In the genomic region with DNA sequence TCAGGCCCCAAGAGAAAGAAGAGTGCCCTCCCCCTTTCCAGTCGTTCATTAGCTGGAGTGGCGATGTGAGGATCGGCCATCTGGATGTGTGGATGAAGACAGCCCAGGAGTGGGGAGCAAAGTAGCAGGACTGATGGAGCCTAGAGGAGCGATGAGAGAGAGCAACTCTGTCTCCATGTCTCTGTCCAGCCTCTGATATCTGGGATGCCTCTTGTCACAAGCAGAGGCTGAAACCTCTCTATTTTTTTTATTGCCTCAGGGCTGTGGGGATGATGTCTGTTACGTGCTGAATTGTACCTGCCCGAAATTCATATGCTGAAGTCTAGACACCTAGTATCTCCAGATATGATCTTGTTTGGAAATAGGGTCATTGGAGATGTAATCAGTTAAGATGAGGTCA, we compare ENCODE assay signal across 19 cellular contexts. TPM values are rescaled to one million over a fixed set of nuclear protein-coding genes. Genes with fewer than 3 reads are reported as not detected.
DNase-seq lines count a peak whose midpoint lies in the region; ATAC-seq, FAIRE-seq and TF ChIP-seq lines count a peak whose summit lies in the region.
"Had no signal": no experiment of that assay in that cellular context is flagged by ENCODE, and none has a peak within 500 bp of the region (broad histone marks: within the 10 kb centered on the region; RNA-seq: fewer than 3 reads in every experiment).

No MANE protein-coding gene starts in this region.

- no peak for DNase-seq in Karpas-422
- peak; percentile 42 for DNase-seq in esophagus muscularis mucosa (ENCODE audit: extremely low spot score)
- peak; percentile 4 for DNase-seq in ureter (ENCODE audit: low spot score)
- DNase-seq in erythroblast (lab: John Stamatoyannopoulos, UW) = no peak
- DNase-seq in kidney = no peak
- DNase-seq: ACHN; CD4-positive, CD25-positive, alpha-beta regulatory T cell; DMS53; H9; HFFc6 had no signal

- ATAC-seq in HG03520 (IDR thresholded peaks at IDR 0.05; ENCODE audit: unreplicated experiment) = no peak
- ATAC-seq: GM12878, K562 had no signal

- no peaks in the 10 kb centered on the region for H3K27me3 ChIP-seq in DOHH2 (ENCODE audit: control insufficient read depth, low read length)
- no peaks in the 10 kb centered on the region for H3K27me3 ChIP-seq in Karpas-422 (ENCODE audit: low read length)
- peaks cover 0 to 46% (median 0%) of the 10 kb centered on the region in 4 donors for H3K27me3 ChIP-seq in esophagus muscularis mucosa
- H3K27me3 ChIP-seq: BLaER1 treated with 17β-estradiol and CSF1 and Interleukin-3, amounts not matched to agents 10 nM and 100 nM had no signal

- TF ChIP-seq EP300 in esophagus muscularis mucosa (IDR thresholded peaks at IDR 0.05) = no peak

- H3K9me2 ChIP-seq in DOHH2 (replicated peaks; ENCODE audit: control insufficient read depth, low read length) (no peaks in the 10 kb centered on the region), Karpas-422 (replicated peaks; ENCODE audit: insufficient read depth, low read length) (no peaks in the 10 kb centered on the region)

- TF ChIP-seq CTCF in DOHH2 (IDR thresholded peaks at IDR 0.05; ENCODE audit: low read depth, low read length, poor library complexity, severe bottlenecking) (no peak), esophagus muscularis mucosa (IDR thresholded peaks at IDR 0.05) (no peak), kidney (IDR thresholded peaks at IDR 0.05; ENCODE audit: borderline replicate concordance, extremely low read depth, insufficient read depth) (no peak)

- H3K27ac ChIP-seq in DOHH2 (ENCODE audit: low read depth, low read length) (peak overlapping the region; percentile 93; the same call in 1 of the 2 replicates), Karpas-422 (ENCODE audit: low read length) (peak overlapping the region; percentile 97), esophagus muscularis mucosa (replicated peaks in 1 of 4) (no peak overlapping the region), kidney (ENCODE audit: low read depth in 2 of 2, low read length in 2 of 2) (no peak overlapping the region)
- H3K27ac ChIP-seq: BLaER1 treated with 17β-estradiol and CSF1 and Interleukin-3, amounts not matched to agents 10 nM and 100 nM; HL-60 had no signal

- intact Hi-C loops in esophagus muscularis mucosa (cut with DNase I) (no loop called here), kidney (cut with DNase I) (no loop called here)

- H3K79me2 ChIP-seq in DOHH2 (ENCODE audit: control insufficient read depth, low read length) (no peaks in the 10 kb centered on the region), Karpas-422 (ENCODE audit: low read length) (no peaks in the 10 kb centered on the region)

- H3K4me2 ChIP-seq in DOHH2 (ENCODE audit: low read length) = peak overlapping the region; percentile 98
- H3K4me2 ChIP-seq in Karpas-422 (ENCODE audit: low read depth, low read length, poor library complexity, severe bottlenecking) = peak overlapping the region; percentile 87
- H3K4me2 ChIP-seq: BLaER1 treated with 17β-estradiol and CSF1 and Interleukin-3, amounts not matched to agents 10 nM and 100 nM had no signal

- no peak overlapping the region for H3K4me3 ChIP-seq in DOHH2 (ENCODE audit: low read length)
- H3K4me3 ChIP-seq in Karpas-422 (ENCODE audit: low read length) = peak overlapping the region; percentile 54
- H3K4me3 ChIP-seq in esophagus muscularis mucosa = no peak overlapping the region
- H3K4me3 ChIP-seq in kidney (ENCODE audit: low read length in 2 of 2) = no peak overlapping the region
- H3K4me3 ChIP-seq: BLaER1 treated with 17β-estradiol and CSF1 and Interleukin-3, amounts not matched to agents 10 nM and 100 nM; GM12878; K562 had no signal

- H3K9me3 ChIP-seq in DOHH2 (ENCODE audit: control insufficient read depth, insufficient read depth, low read length) = 0 out of 2 replicates have a peak, but pooled peaks cover 3% of the 10 kb centered on the region
- no peaks in the 10 kb centered on the region for H3K9me3 ChIP-seq in Karpas-422 (ENCODE audit: low read length)
- peaks cover 0 to 10% (median 3%) of the 10 kb centered on the region in 4 donors for H3K9me3 ChIP-seq in esophagus muscularis mucosa
- no peaks in the 10 kb centered on the region for H3K9me3 ChIP-seq in kidney (ENCODE audit: control insufficient read depth in 1 of 2, low read length in 2 of 2)

- H3F3A ChIP-seq in DOHH2 (ENCODE audit: control insufficient read depth, insufficient read depth) = peaks cover 19% of the 10 kb centered on the region

- peak overlapping the region; percentile 70 for H3K9ac ChIP-seq in Karpas-422 (ENCODE audit: low read length)
- H3K9ac ChIP-seq in kidney (ENCODE audit: low read length in 2 of 2) = no peak overlapping the region
- H3K9ac ChIP-seq: BLaER1 treated with 17β-estradiol and CSF1 and Interleukin-3, amounts not matched to agents 10 nM and 100 nM had no signal

- H2AFZ ChIP-seq in Karpas-422 (ENCODE audit: low read length) = no peak overlapping the region

- no peaks in the 10 kb centered on the region for H4K20me1 ChIP-seq in DOHH2 (ENCODE audit: control insufficient read depth, insufficient read depth, low read depth, low read length)
- no peaks in the 10 kb centered on the region for H4K20me1 ChIP-seq in Karpas-422 (ENCODE audit: insufficient read depth, low read depth, low read length)
- H4K20me1 ChIP-seq: BLaER1 treated with 17β-estradiol and CSF1 and Interleukin-3, amounts not matched to agents 10 nM and 100 nM had no signal

- peaks cover 48% of the 10 kb centered on the region for H3K4me1 ChIP-seq in DOHH2 (ENCODE audit: control insufficient read depth, low read length)
- peaks cover 72% of the 10 kb centered on the region for H3K4me1 ChIP-seq in Karpas-422 (ENCODE audit: low read length)
- H3K4me1 ChIP-seq in esophagus muscularis mucosa = peaks cover 0 to 6% (median 3%) of the 10 kb centered on the region in 4 donors
- H3K4me1 ChIP-seq in kidney (ENCODE audit: control insufficient read depth in 1 of 2, insufficient read depth in 1 of 2, low read depth in 1 of 2, low read length in 2 of 2) = no peaks in the 10 kb centered on the region
- H3K4me1 ChIP-seq: BLaER1 treated with 17β-estradiol and CSF1 and Interleukin-3, amounts not matched to agents 10 nM and 100 nM had no signal

- H3K36me3 ChIP-seq in DOHH2 (ENCODE audit: control insufficient read depth, low read length) (no peaks in the 10 kb centered on the region), Karpas-422 (ENCODE audit: insufficient read depth, low read length) (no peaks in the 10 kb centered on the region), esophagus muscularis mucosa (no peaks in the 10 kb centered on the region), kidney (ENCODE audit: control insufficient read depth in 1 of 2, insufficient read depth in 2 of 2, low read length in 2 of 2) (no peaks in the 10 kb centered on the region)
- H3K36me3 ChIP-seq: BLaER1 treated with 17β-estradiol and CSF1 and Interleukin-3, amounts not matched to agents 10 nM and 100 nM had no signal

- WGBS in esophagus muscularis mucosa = 78% methylated on average over 6 of the region's 6 CpGs

- no peak for FAIRE-seq in kidney (lab: Jason Lieb, UNC)
- FAIRE-seq: GM12878, GM18507, K562 had no signal

- no peak for TF ChIP-seq POLR2A in esophagus muscularis mucosa (IDR thresholded peaks at IDR 0.05; ENCODE audit: low read depth)
- no peak for TF ChIP-seq POLR2A in erythroblast (IDR thresholded peaks at IDR 0.05; ENCODE audit: low read length)

RNA-seq across cellular contexts. Expression of gene SERPINA11, which starts 2.7 kb away (rescaled TPM):
- total RNA-seq in Karpas-422 (2014; rRNA removed; shearing (Covaris generic); ENCODE audit: low replicate concordance) = 0.97 and 1.4 TPM in 2 replicates
- total RNA-seq in esophagus muscularis mucosa (not detected), ureter (not detected), kidney (not detected)
- polyA plus RNA-seq in kidney (ENCODE audit: insufficient read depth, low read depth, low replicate concordance) = not detected
- total RNA-seq: A172; CD4-positive, CD25-positive, alpha-beta regulatory T cell; Daoy; GM12878; H9; HFFc6; K562 had no signal
- polyA plus RNA-seq: CD4-positive, CD25-positive, alpha-beta regulatory T cell; K562 had no signal

RNA-seq across cellular contexts. Expression of gene SERPINA9, which starts 26.1 kb away (rescaled TPM):
- total RNA-seq in Karpas-422 (2014; rRNA removed; shearing (Covaris generic); ENCODE audit: low replicate concordance) = 164 and 182 TPM in 2 replicates
- total RNA-seq in esophagus muscularis mucosa (not detected), ureter (not detected), kidney (not detected)
- not detected for polyA plus RNA-seq in kidney (ENCODE audit: insufficient read depth, low read depth, low replicate concordance)
- total RNA-seq: A172; CD4-positive, CD25-positive, alpha-beta regulatory T cell; GM12878; H9; HFFc6; K562 had no signal
- polyA plus RNA-seq: CD4-positive, CD25-positive, alpha-beta regulatory T cell; K562 had no signal

RNA-seq across cellular contexts. Expression of gene SERPINA12, which starts 59.3 kb away (rescaled TPM):
- not detected in 2 replicates for total RNA-seq in Karpas-422 (2014; rRNA removed; shearing (Covaris generic); ENCODE audit: low replicate concordance)
- total RNA-seq in esophagus muscularis mucosa (not detected), ureter (not detected), kidney (not detected)
- not detected for polyA plus RNA-seq in kidney (ENCODE audit: insufficient read depth, low read depth, low replicate concordance)
- total RNA-seq: A172; CD4-positive, CD25-positive, alpha-beta regulatory T cell; Daoy; GM12878; H9; HFFc6; K562 had no signal
- polyA plus RNA-seq: CD4-positive, CD25-positive, alpha-beta regulatory T cell; GM12878; K562 had no signal

Comparison
In these comparisons a context has a peak if more than half of its experiments do, and no peak if none do; other contexts are left out.
1. H3K27ac ChIP-seq: peak in DOHH2 (single experiment) and Karpas-422 (single experiment); none in esophagus muscularis mucosa (0 of 4) and kidney (0 of 2).
2. DNase-seq: peak in esophagus muscularis mucosa (single experiment) and ureter (single experiment); none in Karpas-422 (single experiment), erythroblast (0 of 2) and kidney (single experiment).
3. RNA of gene SERPINA9, which starts 26.1 kb away (total RNA-seq): 164 to 182 TPM in Karpas-422; not detected in kidney (single experiment), not detected in esophagus muscularis mucosa and not detected in ureter (single experiment); every median in the first group is over 100 times any median in the second.